8 cellular contexts compared by ENCODE assay signal in the genomic region with DNA sequence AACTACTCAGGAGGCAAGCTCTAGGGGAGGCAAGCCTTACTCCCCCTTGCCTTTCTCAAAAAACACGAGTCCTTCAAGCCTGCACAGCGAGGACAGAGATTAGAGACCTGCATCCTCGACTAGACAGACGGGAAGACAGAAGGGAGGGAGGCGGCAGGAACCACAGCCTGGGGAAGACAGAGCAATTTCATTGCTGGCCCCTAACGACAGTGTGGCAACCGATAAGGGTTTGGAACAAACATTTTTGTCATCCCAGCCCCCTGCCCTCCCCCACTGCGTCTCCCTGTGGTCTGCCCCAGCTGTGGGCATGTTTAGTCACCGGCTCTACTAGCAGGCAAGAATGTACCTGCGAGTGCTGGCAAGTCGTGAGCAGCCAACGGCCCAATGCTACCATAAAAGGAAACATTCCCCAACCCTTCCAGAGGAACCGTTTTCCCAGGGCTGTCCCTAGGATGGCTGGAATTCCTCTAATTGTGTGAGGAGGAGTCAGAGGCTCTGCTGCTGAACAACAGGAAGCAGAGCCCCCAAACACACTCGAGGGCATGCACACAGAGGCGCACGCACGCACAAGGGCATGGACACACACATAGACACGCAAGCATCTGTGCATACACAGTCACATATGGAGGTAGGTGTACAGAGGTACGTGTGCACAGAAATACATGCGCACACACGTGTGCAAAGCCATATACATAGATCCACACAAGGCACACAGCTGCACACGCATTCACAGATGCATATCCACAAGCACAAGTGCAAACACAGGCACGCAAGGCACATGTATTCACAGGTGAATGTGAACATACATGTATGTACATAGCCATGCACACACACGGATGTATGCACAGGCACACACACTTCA. TPM values are rescaled to one million over a fixed set of nuclear protein-coding genes. Genes with fewer than 3 reads are reported as not detected.
DNase-seq lines count a peak whose midpoint lies in the region; ATAC-seq and TF ChIP-seq lines count a peak whose summit lies in the region.

No MANE protein-coding gene starts in this region.

- H3K27ac ChIP-seq in CD4-positive, CD25-positive, alpha-beta regulatory T cell (ENCODE audit: insufficient read depth, low read length, poor library complexity, severe bottlenecking) = peak overlapping the region; percentile 93

- H3K9me2 ChIP-seq in Loucy (replicated peaks; ENCODE audit: low read depth, low read length) = no peaks in the 10 kb centered on the region

- H4K20me1 ChIP-seq in Loucy (ENCODE audit: insufficient read depth, low read length, poor library complexity, severe bottlenecking) = peaks cover 8% of the 10 kb centered on the region

- peak overlapping the region; percentile 94 for H3K4me2 ChIP-seq in Loucy (ENCODE audit: low read depth, low read length, poor library complexity, severe bottlenecking)

- peaks cover 54% of the 10 kb centered on the region for H3K36me3 Mint-ChIP-seq in CD4-positive, CD25-positive, alpha-beta regulatory T cell
- H3K36me3 Mint-ChIP-seq in activated B cell treated with CpG ODN at 0.5 μM for 24 hours (ENCODE audit: low read depth) = peaks cover 94% of the 10 kb centered on the region

- peaks cover 27% of the 10 kb centered on the region for H3F3A ChIP-seq in Loucy (ENCODE audit: low read depth)

- H3K79me2 ChIP-seq in Loucy (ENCODE audit: insufficient read depth, low read length) = peaks cover 96% of the 10 kb centered on the region

- H3K27me3 ChIP-seq in CD4-positive, CD25-positive, alpha-beta regulatory T cell (ENCODE audit: control insufficient read depth, insufficient read depth, low read length) = no peaks in the 10 kb centered on the region
- H3K27me3 ChIP-seq in Loucy (ENCODE audit: insufficient read depth, low read length, poor library complexity, severe bottlenecking) = no peaks in the 10 kb centered on the region

- H3K9ac ChIP-seq in Loucy (ENCODE audit: low read depth, low read length, poor library complexity, severe bottlenecking) = peak overlapping the region; percentile 96

- no peaks in the 10 kb centered on the region for H3K9me3 Mint-ChIP-seq in CD4-positive, CD25-positive, alpha-beta regulatory T cell
- H3K9me3 Mint-ChIP-seq in activated B cell treated with CpG ODN at 0.5 μM for 24 hours = no peaks in the 10 kb centered on the region

- H3K4me3 Mint-ChIP-seq in CD4-positive, CD25-positive, alpha-beta regulatory T cell = peak overlapping the region; percentile 82 to 92 (median 88)
- peak overlapping the region; percentile 76 for H3K4me3 Mint-ChIP-seq in activated B cell treated with CpG ODN at 0.5 μM for 24 hours

- peak; percentile 24 to 44 for ATAC-seq in CD4-positive, CD25-positive, alpha-beta regulatory T cell (ENCODE audit: low read depth in 2 of 2)
- ATAC-seq in activated B cell treated with CpG ODN at 0.5 μM for 24 hours (ENCODE audit: low read depth) (peak; percentile 13), HG03139 (IDR thresholded peaks at IDR 0.05; ENCODE audit: unreplicated experiment) (no peak), GM21576 (IDR thresholded peaks at IDR 0.05; ENCODE audit: unreplicated experiment) (no peak)

- peaks cover 5% of the 10 kb centered on the region for H3K27me3 Mint-ChIP-seq in CD4-positive, CD25-positive, alpha-beta regulatory T cell
- H3K27me3 Mint-ChIP-seq in activated B cell treated with CpG ODN at 0.5 μM for 24 hours = no peaks in the 10 kb centered on the region

- no peaks in the 10 kb centered on the region for H3K9me3 ChIP-seq in CD4-positive, CD25-positive, alpha-beta regulatory T cell (ENCODE audit: control insufficient read depth in 2 of 2, low read length in 2 of 2)
- no peaks in the 10 kb centered on the region for H3K9me3 ChIP-seq in Loucy (ENCODE audit: insufficient read depth, low read depth, low read length)

- peak overlapping the region; percentile 94 to 100 (median 99) for H3K27ac Mint-ChIP-seq in CD4-positive, CD25-positive, alpha-beta regulatory T cell
- peak overlapping the region; percentile 99 for H3K27ac Mint-ChIP-seq in activated B cell treated with CpG ODN at 0.5 μM for 24 hours

- peaks cover 7 to 85% (median 75%) of the 10 kb centered on the region in 4 donors for H3K4me1 Mint-ChIP-seq in CD4-positive, CD25-positive, alpha-beta regulatory T cell
- peaks cover 75% of the 10 kb centered on the region for H3K4me1 Mint-ChIP-seq in activated B cell treated with CpG ODN at 0.5 μM for 24 hours

- no peak overlapping the region for H2AFZ ChIP-seq in Loucy (ENCODE audit: low read length)

- H3K4me3 ChIP-seq in CD4-positive, CD25-positive, alpha-beta regulatory T cell (ENCODE audit: low read depth, low read length) = peak overlapping the region; percentile 46
- H3K4me3 ChIP-seq in Loucy (ENCODE audit: low read length, poor library complexity, severe bottlenecking) (peak overlapping the region; percentile 74), cardiac fibroblast (replicated peaks in 1 of 2; ENCODE audit: low read depth in 2 of 2, low read length in 2 of 2) (peak overlapping the region in 1 of 2 donors; percentile 7)

- H3K36me3 ChIP-seq in CD4-positive, CD25-positive, alpha-beta regulatory T cell (ENCODE audit: control insufficient read depth, insufficient read depth, low read length) = peaks cover 73% of the 10 kb centered on the region
- peaks cover 73% of the 10 kb centered on the region for H3K36me3 ChIP-seq in Loucy (ENCODE audit: insufficient read depth, low read length)

- peaks cover 61% of the 10 kb centered on the region for H3K4me1 ChIP-seq in CD4-positive, CD25-positive, alpha-beta regulatory T cell (ENCODE audit: control insufficient read depth, insufficient read depth, low read length, poor library complexity, severe bottlenecking)
- peaks cover 70% of the 10 kb centered on the region for H3K4me1 ChIP-seq in Loucy (ENCODE audit: insufficient read depth, low read length, poor library complexity, severe bottlenecking)

- TF ChIP-seq CTCF in Loucy (conservative IDR thresholded peaks at IDR 0.05; ENCODE audit: low read length) (no peak), activated B cell treated with CpG ODN at 0.5 μM for 24 hours (IDR thresholded peaks at IDR 0.05) (no peak), cardiac fibroblast (IDR thresholded peaks at IDR 0.05; ENCODE audit: low read depth, low read length) (no peak)

- peak; percentile 43 to 71 (median 66) for DNase-seq in CD4-positive, CD25-positive, alpha-beta regulatory T cell
- DNase-seq in activated B cell treated with CpG ODN at 0.5 μM for 24 hours (peak; percentile 40), cardiac fibroblast (ENCODE audit: low read depth in 2 of 2) (peak; percentile 94 to 98), kidney tubule cell (ENCODE audit: low spot score) (peak; percentile 99)
- DNase-seq in stimulated activated CD4-positive, alpha-beta T cell treated with anti-CD3 and anti-CD28 coated beads, Interleukin-4, amount 100 ng/mL, for 1 hour = peak; percentile 80

- POLR2A ChIA-PET in activated B cell treated with CpG ODN at 0.5 μM for 24 hours (lab: Charles Lee) = interaction anchor here (0.6 to 3.9 kb wide), 21 partner anchors 8 to 913 kb away, joined by 3 to 72 read pairs (median 7); a partner anchor contains a TSS

- intact Hi-C loops in activated B cell treated with CpG ODN at 0.5 μM for 24 hours (cut with micrococcal nuclease) = loop anchor here (2.0 kb wide), 1 partner anchor 29 kb away; no protein-coding TSS in a partner anchor

- CTCF ChIA-PET in activated B cell treated with CpG ODN at 0.5 μM for 24 hours (lab: Charles Lee) = interaction anchor here (0.8 to 4.1 kb wide), 8 partner anchors 27 to 182 kb away, joined by 3 to 30 read pairs (median 4); no protein-coding TSS in a partner anchor

RNA-seq across cellular contexts. Expression of a gene that starts 58.3 kb away (rescaled TPM):
- 1,341 TPM for total RNA-seq in CD4-positive, CD25-positive, alpha-beta regulatory T cell
- 10 to 100 TPM; 80.0 to 98.9 (median 93.4) TPM for polyA plus RNA-seq in CD4-positive, CD25-positive, alpha-beta regulatory T cell
- total RNA-seq in activated B cell treated with CpG ODN at 0.5 μM for 24 hours = 714 and 755 TPM in 2 replicates

Comparison
In these comparisons a context has a peak if more than half of its experiments do, and no peak if none do; other contexts are left out.
1. ATAC-seq: peak in CD4-positive, CD25-positive, alpha-beta regulatory T cell (2 of 2) and activated B cell treated with CpG ODN at 0.5 μM for 24 hours (single experiment); none in HG03139 (single experiment) and GM21576 (single experiment).
2. DNase-seq: peak in every context shown above with its lines; median percentile 99 in kidney tubule cell; 96 in cardiac fibroblast; 80 in stimulated activated CD4-positive, alpha-beta T cell treated with anti-CD3 and anti-CD28 coated beads, Interleukin-4, amount 100 ng/mL, for 1 hour; 66 in CD4-positive, CD25-positive, alpha-beta regulatory T cell; 40 in activated B cell treated with CpG ODN at 0.5 μM for 24 hours.